In the genomic region with DNA sequence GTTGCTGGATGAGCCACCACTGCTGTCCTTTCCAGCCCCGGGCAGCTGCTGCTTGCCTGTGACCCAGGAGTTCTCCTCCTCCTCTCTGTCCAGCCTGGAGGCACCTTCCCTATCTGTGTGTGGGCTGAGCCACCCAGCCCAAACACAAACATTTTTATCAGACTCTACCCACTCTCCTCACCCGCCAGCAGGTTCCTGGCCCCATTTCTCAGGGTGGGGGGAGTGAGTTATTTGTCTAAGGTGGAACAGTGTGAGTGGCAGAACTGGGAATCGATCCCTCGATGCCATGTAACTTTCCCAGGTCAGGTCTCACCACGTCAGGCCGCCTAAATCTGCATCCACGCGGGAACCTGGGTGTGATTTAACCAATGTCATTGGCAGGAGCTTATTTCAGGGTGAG, we compare ENCODE assay signal across 22 cellular contexts. TPM values are rescaled to one million over a fixed set of nuclear protein-coding genes. Genes with fewer than 3 reads are reported as not detected.
DNase-seq lines count a peak whose midpoint lies in the region; ATAC-seq, FAIRE-seq and TF ChIP-seq lines count a peak whose summit lies in the region.
"Had no signal": no experiment of that assay in that cellular context is flagged by ENCODE, and none has a peak within 500 bp of the region (broad histone marks: within the 10 kb centered on the region; RNA-seq: fewer than 3 reads in every experiment).

No MANE protein-coding gene starts in this region.

- no peak for FAIRE-seq in GM12878 (lab: Jason Lieb, UNC)
- FAIRE-seq in small intestine (lab: Jason Lieb, UNC): no peak
- FAIRE-seq: G401.6, GM18507, H1 had no signal

- H3K18ac ChIP-seq in H9 (ENCODE audit: insufficient read length, low read depth, low read length): no peak overlapping the region

- WGBS in H9 (ENCODE audit: extremely low coverage, insufficient read length, low lambda C conversion rate): no CpG with 5 or more reads among the region's 8 CpGs
- 96% methylated on average over 8 of the region's 8 CpGs for WGBS in GM12878 (ENCODE audit: insufficient coverage, insufficient replicate concordance, low lambda C conversion rate, missing lambda C conversion rate)
- 67 to 90% (median 80%) methylated on average over 8 of the region's 8 CpGs for WGBS in small intestine, 3 donors
- WGBS in endodermal cell (ENCODE audit: insufficient coverage in 1 of 2, insufficient read length in 1 of 2), 2 experiments: 89 to 93% methylated on average over 7 to 8 of the region's 8 CpGs
- WGBS in tibial nerve, 2 donors: 90 to 92% methylated on average over 8 of the region's 8 CpGs

- no peak overlapping the region for H2BK5ac ChIP-seq in H9 (ENCODE audit: insufficient read length, low read length)

- ATAC-seq in GM12878: no peak
- ATAC-seq: SK-N-SH treated with all-trans-retinoic acid at 6 μM for 48 hours had no signal

- H3K23ac ChIP-seq in H9 (ENCODE audit: insufficient read length, low read depth, low read length): no peak overlapping the region

- H2BK12ac ChIP-seq in H9 (ENCODE audit: insufficient read length, low read depth, low read length): no peak overlapping the region

- SMC1A ChIA-PET in GM12878 (lab: Charles Lee; ENCODE audit: uncharacterized antibody, unreplicated experiment): no interaction called here

- CTCF ChIA-PET in GM12878 (lab: Yijun Ruan, JAX): no interaction called here

- no peak overlapping the region for H2AK5ac ChIP-seq in H9 (ENCODE audit: insufficient read length, low read length)

- no peak for TF ChIP-seq EP300 in GM12878 (IDR thresholded peaks at IDR 0.05; ENCODE audit: borderline replicate concordance in 1 of 2, control insufficient read depth in 1 of 2, low read depth in 2 of 2, low read length in 2 of 2)
- TF ChIP-seq EP300 in tibial nerve (IDR thresholded peaks at IDR 0.05): no peak

- no peak overlapping the region for H2BK120ac ChIP-seq in H9 (ENCODE audit: low read depth, low read length, poor library complexity, severe bottlenecking)

- no peak overlapping the region for H4K91ac ChIP-seq in H9 (ENCODE audit: insufficient read length, low read depth, low read length)

- BruUV-seq in GM12878 (replicated peaks; lab: Mats Ljungman, UMichigan): no TSS peak

- H3K9me3 Mint-ChIP-seq in H9 (peaks cover 15 to 16% of the 10 kb centered on the region in 2 experiments), endodermal cell (peaks cover 18% of the 10 kb centered on the region)

- no peak overlapping the region for H4K5ac ChIP-seq in H9 (ENCODE audit: insufficient read length, low read depth, low read length)

- H3K27me3 ChIP-seq in H9 (ENCODE audit: insufficient read depth, low read length) (no peaks in the 10 kb centered on the region), GM12878 (replicated peaks in 1 of 2; ENCODE audit: control insufficient read depth in 2 of 2, insufficient read depth in 2 of 2, low read length in 1 of 2) (no peaks in the 10 kb centered on the region), small intestine (ENCODE audit: control insufficient read depth in 2 of 2, insufficient read depth in 2 of 2, low read length in 2 of 2) (no peaks in the 10 kb centered on the region), endodermal cell (ENCODE audit: control insufficient read depth, insufficient read depth, low read length, poor library complexity, severe bottlenecking) (no peaks in the 10 kb centered on the region), tibial nerve (no peaks in the 10 kb centered on the region)
- no peaks in the 10 kb centered on the region for H3K27me3 ChIP-seq in effector memory CD4-positive, alpha-beta T cell (replicated peaks; ENCODE audit: control insufficient read depth, insufficient read depth, low read length, poor library complexity, severe bottlenecking)

- POLR2A ChIA-PET in GM12878 (lab: Charles Lee): interaction anchor here (0.7 kb wide), 1 partner anchor 358 kb away, joined by 6 read pairs; no protein-coding TSS in a partner anchor

- H2BK20ac ChIP-seq in H9 (ENCODE audit: low read depth, low read length, poor library complexity, severe bottlenecking): no peak overlapping the region

- H2BK15ac ChIP-seq in H9 (ENCODE audit: low read depth, low read length): no peak overlapping the region

- H2AFZ ChIP-seq in H9 (ENCODE audit: low read length) (no peak overlapping the region), GM12878 (ENCODE audit: control insufficient read depth, low read depth, low read length) (no peak overlapping the region)

- H3K4me3 ChIP-seq in GM12878 (no peak overlapping the region), small intestine (ENCODE audit: low read depth in 1 of 2, low read length in 2 of 2) (no peak overlapping the region), endodermal cell (ENCODE audit: low read length) (no peak overlapping the region), tibial nerve (no peak overlapping the region)
- no peak overlapping the region for H3K4me3 ChIP-seq in effector memory CD4-positive, alpha-beta T cell (ENCODE audit: insufficient read depth, low read depth, low read length, poor library complexity, severe bottlenecking)

- intact Hi-C loops in GM12878 (cut with micrococcal nuclease; ENCODE audit: unreplicated experiment): no loop called here

- H4K8ac ChIP-seq in H9 (replicated peaks; ENCODE audit: insufficient read length, low read depth, low read length): no peak overlapping the region

- TF ChIP-seq RAD21 in GM12878 (IDR thresholded peaks at IDR 0.05; ENCODE audit: insufficient read depth, low read depth, low read length): no peak

- no peak overlapping the region for H3K56ac ChIP-seq in H9 (ENCODE audit: insufficient read length, low read depth, low read length)

- TF ChIP-seq POLR2A in GM12878 (IDR thresholded peaks at IDR 0.05; ENCODE audit: low read depth, low read length): no peak
- no peak for TF ChIP-seq POLR2A in tibial nerve (IDR thresholded peaks at IDR 0.05)

- no peaks in the 10 kb centered on the region for H3K23me2 ChIP-seq in H9 (ENCODE audit: insufficient read length, low read depth, low read length, poor library complexity, severe bottlenecking)

- in situ Hi-C loops in GM12878 (cut with MboI): no loop called here

- DNase-seq in H9 (peak; percentile 17), GM12878 (ENCODE audit: low read depth, low spot score) (no peak), small intestine (peak; percentile 23), endodermal cell (no peak), tibial nerve (ENCODE audit: low spot score in 2 of 2) (no peak)
- DNase-seq in effector memory CD4-positive, alpha-beta T cell: no peak
- no peak for DNase-seq in activated naive CD4-positive, alpha-beta T cell treated with anti-CD3 and anti-CD28 coated beads, Interleukin-2, amount 50 U/mL, for 16 hours
- DNase-seq: C1 segment of cervical spinal cord; CD8-positive, alpha-beta memory T cell; HFFc6; NCI-H1694; NCI-H2081; NCI-H446; NCI-H526; RPMI8226; SIG-M5 had no signal

- RAD21 ChIA-PET in GM12878 (lab: Charles Lee; ENCODE audit: unreplicated experiment): no interaction called here

- H3K27me3 Mint-ChIP-seq in H9 (ENCODE audit: low read depth) (peaks cover 8% of the 10 kb centered on the region), endodermal cell (ENCODE audit: insufficient read depth) (peaks cover 2% of the 10 kb centered on the region)

- H3K79me2 ChIP-seq in H9 (ENCODE audit: insufficient read depth, low read length) (no peaks in the 10 kb centered on the region), GM12878 (ENCODE audit: control insufficient read depth, insufficient read depth, low read length) (no peaks in the 10 kb centered on the region)

- H3K36me3 ChIP-seq in GM12878 (ENCODE audit: control insufficient read depth in 2 of 2, insufficient read depth in 2 of 2, low read length in 1 of 2): no peaks in the 10 kb centered on the region
- H3K36me3 ChIP-seq in small intestine (ENCODE audit: control insufficient read depth in 2 of 2, insufficient read depth in 2 of 2, low read length in 2 of 2): no peaks in the 10 kb centered on the region
- H3K36me3 ChIP-seq in endodermal cell (ENCODE audit: control insufficient read depth, insufficient read depth, low read length): no peaks in the 10 kb centered on the region
- no peaks in the 10 kb centered on the region for H3K36me3 ChIP-seq in effector memory CD4-positive, alpha-beta T cell (ENCODE audit: control insufficient read depth, insufficient read depth, low read length)
- H3K36me3 ChIP-seq in tibial nerve: peaks cover 0 to 17% (median 0%) of the 10 kb centered on the region in 3 donors

- no peaks in the 10 kb centered on the region for H3K79me1 ChIP-seq in H9 (ENCODE audit: insufficient read depth, low read depth, low read length, poor library complexity, severe bottlenecking)

- peaks cover 10% of the 10 kb centered on the region for H3K9me3 ChIP-seq in H9 (ENCODE audit: control insufficient read depth, low read depth, low read length)
- H3K9me3 ChIP-seq in GM12878 (replicated peaks; ENCODE audit: control insufficient read depth, insufficient read depth, low read length): peaks cover 29% of the 10 kb centered on the region; the same call in 2 of the 3 replicates
- H3K9me3 ChIP-seq in small intestine (ENCODE audit: control insufficient read depth, low read depth): no peaks in the 10 kb centered on the region
- H3K9me3 ChIP-seq in endodermal cell (ENCODE audit: control insufficient read depth, low read length): peaks cover 10% of the 10 kb centered on the region
- H3K9me3 ChIP-seq in effector memory CD4-positive, alpha-beta T cell (ENCODE audit: control insufficient read depth, low read length): no peaks in the 10 kb centered on the region
- peaks cover 0 to 5% (median 0%) of the 10 kb centered on the region in 4 donors for H3K9me3 ChIP-seq in tibial nerve

- H3K4me3 Mint-ChIP-seq in H9: no peak overlapping the region
- H3K4me3 Mint-ChIP-seq in endodermal cell: no peak overlapping the region
- H3K4me3 Mint-ChIP-seq: CD8-positive, alpha-beta memory T cell; HFFc6 had no signal

- no peaks in the 10 kb centered on the region; the same call in 1 of the 2 replicates for H3K4me1 ChIP-seq in H9 (ENCODE audit: insufficient read depth, low read length)
- peaks cover 14% of the 10 kb centered on the region for H3K4me1 ChIP-seq in GM12878 (ENCODE audit: control insufficient read depth, insufficient read depth, low read length)
- H3K4me1 ChIP-seq in small intestine (ENCODE audit: control insufficient read depth in 2 of 2, insufficient read depth in 1 of 2, low read depth in 1 of 2, low read length in 1 of 2): no peaks in the 10 kb centered on the region
- no peaks in the 10 kb centered on the region for H3K4me1 ChIP-seq in endodermal cell (ENCODE audit: control insufficient read depth, insufficient read depth, low read length)
- no peaks in the 10 kb centered on the region for H3K4me1 ChIP-seq in effector memory CD4-positive, alpha-beta T cell (ENCODE audit: control insufficient read depth, insufficient read depth, low read length, poor library complexity, severe bottlenecking)
- H3K4me1 ChIP-seq in tibial nerve: peaks cover 0 to 24% (median 2%) of the 10 kb centered on the region in 4 donors

- H3K27ac ChIP-seq in H9 (ENCODE audit: insufficient read length, low read depth, low read length) (no peak overlapping the region), GM12878 (ENCODE audit: control insufficient read depth, insufficient read depth) (peak overlapping the region; percentile 42), small intestine (ENCODE audit: low read depth in 1 of 2, low read length in 1 of 2) (no peak overlapping the region), endodermal cell (ENCODE audit: low read depth, low read length) (no peak overlapping the region), tibial nerve (no peak overlapping the region)
- H3K27ac ChIP-seq in effector memory CD4-positive, alpha-beta T cell (ENCODE audit: insufficient read depth, low read length, poor library complexity, severe bottlenecking): no peak overlapping the region

- no peak overlapping the region for H3K14ac ChIP-seq in H9 (ENCODE audit: insufficient read depth, low read length)

- H3K36me3 Mint-ChIP-seq in H9 (ENCODE audit: insufficient read depth in 1 of 3, low read depth in 3 of 3): peaks cover 7 to 19% (median 10%) of the 10 kb centered on the region in 3 experiments; a peak in 5 of 7 replicates
- peaks cover 5% of the 10 kb centered on the region for H3K36me3 Mint-ChIP-seq in endodermal cell (ENCODE audit: low read depth)
- H3K36me3 Mint-ChIP-seq: CD8-positive, alpha-beta memory T cell had no signal

- peaks cover 9 to 16% of the 10 kb centered on the region in 2 experiments for H3K4me1 Mint-ChIP-seq in H9
- H3K4me1 Mint-ChIP-seq in endodermal cell: peaks cover 6% of the 10 kb centered on the region

- TF ChIP-seq CTCF in H9 (conservative IDR thresholded peaks at IDR 0.05) (no peak), GM12878 (IDR thresholded peaks at IDR 0.05 in 2 of 3, conservative IDR thresholded peaks at IDR 0.05 in 1 of 3; ENCODE audit: control insufficient read depth in 2 of 3, extremely low read depth in 1 of 3, insufficient read depth in 1 of 3, low read depth in 3 of 3, low read length in 3 of 3) (no peak), endodermal cell (conservative IDR thresholded peaks at IDR 0.05) (no peak), tibial nerve (IDR thresholded peaks at IDR 0.05) (no peak)

- H3K4me2 ChIP-seq in H9 (ENCODE audit: insufficient read depth, insufficient read length, low read length) (no peak overlapping the region), GM12878 (ENCODE audit: control insufficient read depth, insufficient read depth) (no peak overlapping the region)

- H3K9ac ChIP-seq in H9 (ENCODE audit: extremely low read depth, insufficient read length, low read length) (no peak overlapping the region), GM12878 (ENCODE audit: control insufficient read depth, insufficient read depth, low read length) (no peak overlapping the region), endodermal cell (ENCODE audit: extremely low read depth, low read length, poor library complexity, severe bottlenecking) (no peak overlapping the region)

- H4K20me1 ChIP-seq in H9 (ENCODE audit: control insufficient read depth, insufficient read depth, insufficient read length) (no peaks in the 10 kb centered on the region), GM12878 (ENCODE audit: control insufficient read depth, insufficient read depth) (no peaks in the 10 kb centered on the region)

- H3K27ac Mint-ChIP-seq in H9: peak overlapping the region in 1 of 3 experiments; percentile 82; a peak in 2 of 7 replicates
- H3K27ac Mint-ChIP-seq in endodermal cell: no peak overlapping the region
- H3K27ac Mint-ChIP-seq: CD8-positive, alpha-beta memory T cell; HFFc6 had no signal

- H3K4ac ChIP-seq in H9 (ENCODE audit: low read depth, low read length): no peak overlapping the region

- H3T11ph ChIP-seq in H9 (ENCODE audit: low read length): no peak overlapping the region

RNA-seq across cellular contexts. Expression of a gene that starts 20.8 kb away (rescaled TPM):
- total RNA-seq in H9 (2021): 0.09 and 0.13 TPM in 2 replicates
- total RNA-seq in GM12878 (2013; cell fraction: nucleolus; rRNA removed): 43.8 and 47.7 TPM in 2 replicates
- 3.8 and 5.3 TPM in 2 replicates for total RNA-seq in GM12878 (2014; rRNA removed)
- total RNA-seq in GM12878 (2014; rRNA removed; fragmentation: Illumina TruSeq; extraction: Trizol): 1.8 and 2.1 TPM in 2 replicates
- 2.8 and 3.5 TPM in 2 replicates for total RNA-seq in GM12878 (2021)
- polyA plus RNA-seq in GM12878 (2011; ENCODE audit: low read depth): 2.6 TPM
- 3.1 and 5.0 TPM in 2 replicates for polyA plus RNA-seq in GM12878 (2011; rRNA removed)
- polyA plus RNA-seq in GM12878 (2011; cell fraction: cytosol; rRNA removed): 6.9 and 8.4 TPM in 2 replicates
- 11.2 and 17.9 TPM in 2 replicates for polyA plus RNA-seq in GM12878 (2011; cell fraction: nucleus; rRNA removed)
- polyA plus RNA-seq in GM12878 (2012): 4.0 and 5.9 TPM in 2 replicates
- polyA plus RNA-seq in GM12878 (2014; fragmentation: Illumina TruSeq; extraction: Trizol): 0.95 and 1.4 TPM in 2 replicates
- under 1 TPM in 1 of 2 experiments, not detected in 1; 0.15 TPM for polyA plus RNA-seq in GM12878 (2014; fragmentation: Nextera tagmentation; extraction: Ambion mirVana)
- polyA plus RNA-seq in GM12878 (2014; rRNA removed): 4.0 and 4.3 TPM in 2 replicates
- polyA plus RNA-seq in GM12878 (2016; fragmentation: Nextera tagmentation; extraction: Ambion mirVana): under 1 TPM; 0.21 to 0.63 TPM
- polyA minus RNA-seq in GM12878 (2011; rRNA and poly(A)+ RNA removed): 7.4 and 15.5 TPM in 2 replicates
- polyA minus RNA-seq in GM12878 (2011; cell fraction: cytosol; rRNA and poly(A)+ RNA removed): 2.7 and 4.4 TPM in 2 replicates
- 7.4 and 7.9 TPM in 2 replicates for polyA minus RNA-seq in GM12878 (2011; cell fraction: nucleus; rRNA and poly(A)+ RNA removed)
- polyA plus RNA-seq in small intestine: under 1 TPM in 1 of 3 donors, not detected in 2; 0.09 TPM
- under 1 TPM; 0.20 to 0.64 TPM for total RNA-seq in endodermal cell
- 0.18 TPM for polyA plus RNA-seq in endodermal cell (2013, experiment 1 of 2)
- not detected for polyA plus RNA-seq in endodermal cell (2013, experiment 2 of 2)
- total RNA-seq in tibial nerve: 1 to 10 TPM; 3.3 to 4.6 (median 4.1) TPM
- total RNA-seq: Daoy, HFFc6, MCF 10A had no signal
- polyA plus RNA-seq: CD8-positive, alpha-beta memory T cell had no signal

Comparison
In these comparisons a context has a peak if more than half of its experiments do, and no peak if none do; other contexts are left out.
1. DNase-seq: peak in H9 (single experiment) and small intestine (single experiment); none in GM12878 (single experiment), endodermal cell (single experiment), effector memory CD4-positive, alpha-beta T cell (0 of 3), activated naive CD4-positive, alpha-beta T cell treated with anti-CD3 and anti-CD28 coated beads, Interleukin-2, amount 50 U/mL, for 16 hours (single experiment) and tibial nerve (0 of 2).